ENCODE assay signal across 2 cellular contexts in the genomic region with DNA sequence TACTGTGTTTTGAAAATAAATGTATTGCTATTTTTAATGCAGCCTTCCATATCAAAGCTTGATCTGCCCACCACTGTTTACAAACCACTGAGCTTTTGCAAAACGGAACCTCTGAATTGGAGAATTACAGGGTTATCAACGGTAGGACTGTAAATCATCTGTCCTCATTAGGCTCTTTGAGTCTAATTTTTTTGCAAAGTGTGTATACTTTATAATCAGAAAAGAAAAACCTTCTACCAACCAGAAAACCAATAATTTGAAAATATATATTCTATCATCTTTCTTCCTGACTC.
TF ChIP-seq lines count a peak whose summit lies in the region.

No MANE protein-coding gene starts in this region.

TF ChIP-seq in HCT116, 20 proteins besides CTCF, POLR2A, EP300 and RAD21:
- no peak for TF ChIP-seq SIN3A (IDR thresholded peaks at IDR 0.05; ENCODE audit: low read depth)
- no peak for TF ChIP-seq CEBPB (IDR thresholded peaks at IDR 0.05; ENCODE audit: low read depth)
- no peak for TF ChIP-seq ZNF274 (IDR thresholded peaks at IDR 0.05; ENCODE audit: low read depth, low read length)
- no peak for TF ChIP-seq ZBTB33 (IDR thresholded peaks at IDR 0.05; ENCODE audit: extremely low read depth, insufficient replicate concordance, low read length)
- no peak for TF ChIP-seq SP1 (IDR thresholded peaks at IDR 0.05; ENCODE audit: low read depth)
- no peak for TF ChIP-seq YY1 (IDR thresholded peaks at IDR 0.05; ENCODE audit: extremely low read depth, insufficient replicate concordance, low read depth, low read length)
- TF ChIP-seq, protein P1, sequence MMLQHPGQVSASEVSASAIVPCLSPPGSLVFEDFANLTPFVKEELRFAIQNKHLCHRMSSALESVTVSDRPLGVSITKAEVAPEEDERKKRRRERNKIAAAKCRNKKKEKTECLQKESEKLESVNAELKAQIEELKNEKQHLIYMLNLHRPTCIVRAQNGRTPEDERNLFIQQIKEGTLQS (IDR thresholded peaks at IDR 0.05), result no peak
- no peak for TF ChIP-seq JUND (IDR thresholded peaks at IDR 0.05)
- no peak for TF ChIP-seq FOSL1 (IDR thresholded peaks at IDR 0.05; ENCODE audit: low read depth)
- TF ChIP-seq ZFX (IDR thresholded peaks at IDR 0.05), result no peak
- no peak for TF ChIP-seq MAX (IDR thresholded peaks at IDR 0.05)
- TF ChIP-seq EGR1 (IDR thresholded peaks at IDR 0.05; ENCODE audit: low read depth), result no peak
- no peak for TF ChIP-seq POLR2AphosphoS5 (IDR thresholded peaks at IDR 0.05; ENCODE audit: low read depth, low read length)
- TF ChIP-seq EZH2phosphoT487 (IDR thresholded peaks at IDR 0.05; ENCODE audit: borderline replicate concordance), result no peak
- no peak for TF ChIP-seq ELF1 (IDR thresholded peaks at IDR 0.05; ENCODE audit: borderline replicate concordance, low read depth)
- TF ChIP-seq SRF (IDR thresholded peaks at IDR 0.05; ENCODE audit: low read depth), result no peak
TF ChIP-seq in HCT116: peak in this region for 0.

TF ChIP-seq in GM12878, 131 proteins besides CTCF, POLR2A, EP300 and RAD21:
- TF ChIP-seq RCOR1 (conservative IDR thresholded peaks at IDR 0.05; ENCODE audit: low read depth, low read length) (no peak), NRF1 (conservative IDR thresholded peaks at IDR 0.05; ENCODE audit: low read depth, low read length) (no peak), ZNF384 (IDR thresholded peaks at IDR 0.05; ENCODE audit: borderline replicate concordance, low read depth, low read length) (no peak), SMAD5 (IDR thresholded peaks at IDR 0.05; ENCODE audit: low read depth) (no peak), FOS (IDR thresholded peaks at IDR 0.05; ENCODE audit: borderline replicate concordance, extremely low read depth, insufficient read length) (no peak), MTA3 (IDR thresholded peaks at IDR 0.05; ENCODE audit: borderline replicate concordance, low read length) (no peak), RB1 (IDR thresholded peaks at IDR 0.05; ENCODE audit: borderline replicate concordance) (no peak), FOXM1 (IDR thresholded peaks at IDR 0.05; ENCODE audit: low read depth, low read length) (no peak)
TF ChIP-seq in GM12878: peak in this region for 0.
